Comparison of ENCODE assay signal across 8 cellular contexts in genomic region chr17:19338031-19338990, GRCh38. TPM values are rescaled to one million over a fixed set of nuclear protein-coding genes. Genes with fewer than 3 reads are reported as not detected.
DNase-seq lines count a peak whose midpoint lies in the region; ATAC-seq and TF ChIP-seq lines count a peak whose summit lies in the region.

No MANE protein-coding gene starts in this region.

- peak; percentile 55 for TF ChIP-seq CTCF in AG04450 (IDR thresholded peaks at IDR 0.05; ENCODE audit: low read depth, low read length)
- TF ChIP-seq CTCF in testis (IDR thresholded peaks at IDR 0.05): peak; percentile 33 to 54 (median 47)

- no peaks in the 10 kb centered on the region for H3K4me1 ChIP-seq in testis

- CTCF ChIA-PET in AG04450 (lab: Charles Lee): interaction anchor here (0.9 to 1.5 kb wide), 4 partner anchors 9 to 89 kb away, joined by 3 to 4 read pairs (median 4); partner anchors contain the start of gene B9D1
- CTCF ChIA-PET in activated CD4-positive, alpha-beta memory T cell treated with anti-CD3 and anti-CD28 coated beads, Interleukin-2, amount 10 ng/mL, durations not matched to agents 7 days and 5 days (lab: Charles Lee): interaction anchor here (0.8 to 2.4 kb wide), 13 partner anchors 12 to 109 kb away, joined by 3 to 8 read pairs (median 4); partner anchors contain the start of genes B9D1 and MAPK7

- peaks cover 9% of the 10 kb centered on the region for H3K27me3 Mint-ChIP-seq in activated CD4-positive, alpha-beta memory T cell treated with anti-CD3 and anti-CD28 coated beads, Interleukin-2, amount 10 ng/mL, durations not matched to agents 7 days and 5 days
- peaks cover 19 to 46% of the 10 kb centered on the region in 2 donors for H3K27me3 Mint-ChIP-seq in effector memory CD8-positive, alpha-beta T cell
- H3K27me3 Mint-ChIP-seq in natural killer cell treated with Interleukin-12 subunit alpha and Interleukin-12 subunit beta and Interleukin-15 and Interleukin-18, amount 100 ng/mL, for 72 hours: peaks cover 11 to 14% of the 10 kb centered on the region in 2 donors

- WGBS in testis, 2 donors: 83 to 86% methylated on average over 4 to 7 of the region's 7 CpGs

- no peaks in the 10 kb centered on the region for H3K36me3 ChIP-seq in testis (ENCODE audit: low read depth, missing control alignments)

- H3K27ac ChIP-seq in AG04450 (ENCODE audit: low read depth, low read length) (no peak overlapping the region), testis (no peak overlapping the region)

- H3K36me3 Mint-ChIP-seq in activated CD4-positive, alpha-beta memory T cell treated with anti-CD3 and anti-CD28 coated beads, Interleukin-2, amount 10 ng/mL, durations not matched to agents 7 days and 5 days (ENCODE audit: low read depth): no peaks in the 10 kb centered on the region
- no peaks in the 10 kb centered on the region for H3K36me3 Mint-ChIP-seq in effector memory CD8-positive, alpha-beta T cell (ENCODE audit: insufficient read depth)
- no peaks in the 10 kb centered on the region for H3K36me3 Mint-ChIP-seq in natural killer cell treated with Interleukin-12 subunit alpha and Interleukin-12 subunit beta and Interleukin-15 and Interleukin-18, amount 100 ng/mL, for 72 hours

- DNase-seq in AG04450 (ENCODE audit: low read depth, low spot score): no peak
- peak; percentile 39 for DNase-seq in NCI-H1105 treated with DMSO at 0.1 percent for 48 hours (lab: John Stamatoyannopoulos, UW)
- peak; percentile 66 for DNase-seq in activated CD4-positive, alpha-beta memory T cell treated with anti-CD3 and anti-CD28 coated beads, Interleukin-2, amount 10 ng/mL, durations not matched to agents 7 days and 5 days
- DNase-seq in effector memory CD8-positive, alpha-beta T cell: peak; percentile 38 to 55 (median 48)
- peak; percentile 71 for DNase-seq in natural killer cell treated with Interleukin-12 subunit alpha and Interleukin-12 subunit beta and Interleukin-15 and Interleukin-18, amount 100 ng/mL, for 72 hours (ENCODE audit: low spot score)
- peak; percentile 50 for DNase-seq in testis
- DNase-seq in NCI-H345 treated with DMSO at 0.1 percent for 48 hours (lab: John Stamatoyannopoulos, UW; ENCODE audit: unreplicated experiment): no peak

- H3K9me3 Mint-ChIP-seq in activated CD4-positive, alpha-beta memory T cell treated with anti-CD3 and anti-CD28 coated beads, Interleukin-2, amount 10 ng/mL, durations not matched to agents 7 days and 5 days: no peaks in the 10 kb centered on the region
- no peaks in the 10 kb centered on the region for H3K9me3 Mint-ChIP-seq in effector memory CD8-positive, alpha-beta T cell
- H3K9me3 Mint-ChIP-seq in natural killer cell treated with Interleukin-12 subunit alpha and Interleukin-12 subunit beta and Interleukin-15 and Interleukin-18, amount 100 ng/mL, for 72 hours: no peaks in the 10 kb centered on the region

- H3K4me1 Mint-ChIP-seq in activated CD4-positive, alpha-beta memory T cell treated with anti-CD3 and anti-CD28 coated beads, Interleukin-2, amount 10 ng/mL, durations not matched to agents 7 days and 5 days: no peaks in the 10 kb centered on the region
- peaks cover 0 to 3% of the 10 kb centered on the region in 2 donors for H3K4me1 Mint-ChIP-seq in effector memory CD8-positive, alpha-beta T cell (ENCODE audit: low read depth in 2 of 2)
- H3K4me1 Mint-ChIP-seq in natural killer cell treated with Interleukin-12 subunit alpha and Interleukin-12 subunit beta and Interleukin-15 and Interleukin-18, amount 100 ng/mL, for 72 hours (ENCODE audit: low read depth in 2 of 2): peaks cover 3 to 4% of the 10 kb centered on the region in 2 donors

- no peak overlapping the region for H3K4me3 ChIP-seq in AG04450 (ENCODE audit: low read depth, low read length)
- H3K4me3 ChIP-seq in testis: no peak overlapping the region

- H3K9me3 ChIP-seq in AG04450 (ENCODE audit: control insufficient read depth, insufficient read depth, low read length): no peaks in the 10 kb centered on the region; the same call in 1 of the 2 replicates
- H3K9me3 ChIP-seq in testis: no peaks in the 10 kb centered on the region

- POLR2A ChIA-PET in AG04450 (lab: Yijun Ruan, JAX): no interaction called here
- POLR2A ChIA-PET in activated CD4-positive, alpha-beta memory T cell treated with anti-CD3 and anti-CD28 coated beads, Interleukin-2, amount 10 ng/mL, durations not matched to agents 7 days and 5 days (lab: Charles Lee): no interaction called here

- intact Hi-C loops in testis (cut with DNase I; ENCODE audit: low total_unique reads): no loop called here

- H3K4me3 Mint-ChIP-seq in activated CD4-positive, alpha-beta memory T cell treated with anti-CD3 and anti-CD28 coated beads, Interleukin-2, amount 10 ng/mL, durations not matched to agents 7 days and 5 days: no peak overlapping the region
- no peak overlapping the region for H3K4me3 Mint-ChIP-seq in effector memory CD8-positive, alpha-beta T cell
- H3K4me3 Mint-ChIP-seq in natural killer cell treated with Interleukin-12 subunit alpha and Interleukin-12 subunit beta and Interleukin-15 and Interleukin-18, amount 100 ng/mL, for 72 hours: no peak overlapping the region

- H3K27me3 ChIP-seq in AG04450 (ENCODE audit: control insufficient read depth, insufficient read depth, low read length): no peaks in the 10 kb centered on the region
- H3K27me3 ChIP-seq in testis: no peaks in the 10 kb centered on the region

- no peak for TF ChIP-seq POLR2A in testis (IDR thresholded peaks at IDR 0.05)

- no peak overlapping the region for H3K27ac Mint-ChIP-seq in activated CD4-positive, alpha-beta memory T cell treated with anti-CD3 and anti-CD28 coated beads, Interleukin-2, amount 10 ng/mL, durations not matched to agents 7 days and 5 days
- H3K27ac Mint-ChIP-seq in effector memory CD8-positive, alpha-beta T cell: no peak overlapping the region
- H3K27ac Mint-ChIP-seq in natural killer cell treated with Interleukin-12 subunit alpha and Interleukin-12 subunit beta and Interleukin-15 and Interleukin-18, amount 100 ng/mL, for 72 hours: no peak overlapping the region

- peak; percentile 72 for ATAC-seq in GM18907 (IDR thresholded peaks at IDR 0.05; ENCODE audit: unreplicated experiment)
- ATAC-seq in effector memory CD8-positive, alpha-beta T cell (replicated peaks): peak; percentile 85
- peak; percentile 79 for ATAC-seq in natural killer cell treated with Interleukin-12 subunit alpha and Interleukin-12 subunit beta and Interleukin-15 and Interleukin-18, amount 100 ng/mL, for 72 hours

RNA-seq across cellular contexts. Expression of gene B9D1, which starts 24.2 kb away (rescaled TPM):
- polyA plus RNA-seq in AG04450 (2011; rRNA removed): 35.2 and 45.8 TPM in 2 replicates
- 29.7 and 36.6 TPM in 2 replicates for polyA minus RNA-seq in AG04450 (2011; rRNA and poly(A)+ RNA removed)
- total RNA-seq in activated CD4-positive, alpha-beta memory T cell treated with anti-CD3 and anti-CD28 coated beads, Interleukin-2, amount 10 ng/mL, durations not matched to agents 7 days and 5 days: 1 to 10 TPM; 2.7 to 3.1 TPM
- total RNA-seq in natural killer cell treated with Interleukin-12 subunit alpha and Interleukin-12 subunit beta and Interleukin-15 and Interleukin-18, amount 100 ng/mL, for 72 hours: 1 to 10 TPM; 2.2 to 4.9 TPM
- 10 to 100 TPM; 42.1 to 59.9 TPM for total RNA-seq in testis
- polyA plus RNA-seq in testis (ENCODE audit: insufficient read depth, low read depth, low replicate concordance): 132 TPM

RNA-seq across cellular contexts. Expression of gene MAPK7, which starts 40.0 kb away (rescaled TPM):
- polyA plus RNA-seq in AG04450 (2011; rRNA removed) (6.2 and 11.0 TPM in 2 replicates), testis (ENCODE audit: insufficient read depth, low read depth, low replicate concordance) (54.1 TPM)
- 35.7 and 53.6 TPM in 2 replicates for polyA minus RNA-seq in AG04450 (2011; rRNA and poly(A)+ RNA removed)
- 10 to 100 TPM; 40.6 to 41.4 TPM for total RNA-seq in activated CD4-positive, alpha-beta memory T cell treated with anti-CD3 and anti-CD28 coated beads, Interleukin-2, amount 10 ng/mL, durations not matched to agents 7 days and 5 days
- 10 to 100 TPM; 28.7 to 29.8 TPM for total RNA-seq in natural killer cell treated with Interleukin-12 subunit alpha and Interleukin-12 subunit beta and Interleukin-15 and Interleukin-18, amount 100 ng/mL, for 72 hours
- total RNA-seq in testis: 10 to 100 TPM; 49.7 to 65.4 TPM

RNA-seq across cellular contexts. Expression of gene MFAP4, which starts 48.7 kb away (rescaled TPM):
- polyA plus RNA-seq in AG04450 (2011; rRNA removed): 122 and 230 TPM in 2 replicates
- polyA minus RNA-seq in AG04450 (2011; rRNA and poly(A)+ RNA removed): 57.3 and 80.3 TPM in 2 replicates
- total RNA-seq in activated CD4-positive, alpha-beta memory T cell treated with anti-CD3 and anti-CD28 coated beads, Interleukin-2, amount 10 ng/mL, durations not matched to agents 7 days and 5 days: not detected
- total RNA-seq in natural killer cell treated with Interleukin-12 subunit alpha and Interleukin-12 subunit beta and Interleukin-15 and Interleukin-18, amount 100 ng/mL, for 72 hours: not detected
- total RNA-seq in testis: 10 to 100 TPM; 24.0 to 55.7 TPM
- 108 TPM for polyA plus RNA-seq in testis (ENCODE audit: insufficient read depth, low read depth, low replicate concordance)

Comparison
In these comparisons a context has a peak if more than half of its experiments do, and no peak if none do; other contexts are left out.
1. DNase-seq: peak in NCI-H1105 treated with DMSO at 0.1 percent for 48 hours (single experiment), activated CD4-positive, alpha-beta memory T cell treated with anti-CD3 and anti-CD28 coated beads, Interleukin-2, amount 10 ng/mL, durations not matched to agents 7 days and 5 days (single experiment), effector memory CD8-positive, alpha-beta T cell (3 of 3), natural killer cell treated with Interleukin-12 subunit alpha and Interleukin-12 subunit beta and Interleukin-15 and Interleukin-18, amount 100 ng/mL, for 72 hours (single experiment) and testis (single experiment); none in AG04450 (single experiment) and NCI-H345 treated with DMSO at 0.1 percent for 48 hours (single experiment).
2. RNA of gene B9D1, which starts 24.2 kb away (total RNA-seq): 42.1 to 59.9 TPM in testis; 2.2 to 4.9 TPM in natural killer cell treated with Interleukin-12 subunit alpha and Interleukin-12 subunit beta and Interleukin-15 and Interleukin-18, amount 100 ng/mL, for 72 hours and 2.7 to 3.1 TPM in activated CD4-positive, alpha-beta memory T cell treated with anti-CD3 and anti-CD28 coated beads, Interleukin-2, amount 10 ng/mL, durations not matched to agents 7 days and 5 days; every median in the first group is over 4 times any median in the second.
3. RNA of gene MFAP4, which starts 48.7 kb away (total RNA-seq): 24.0 to 55.7 TPM in testis; not detected in activated CD4-positive, alpha-beta memory T cell treated with anti-CD3 and anti-CD28 coated beads, Interleukin-2, amount 10 ng/mL, durations not matched to agents 7 days and 5 days and not detected in natural killer cell treated with Interleukin-12 subunit alpha and Interleukin-12 subunit beta and Interleukin-15 and Interleukin-18, amount 100 ng/mL, for 72 hours; every median in the first group is over 10 times any median in the second.
4. Peak in every context shown above with its lines, with median percentiles within 50 percentile points of each other: ATAC-seq.